In the genomic region with DNA sequence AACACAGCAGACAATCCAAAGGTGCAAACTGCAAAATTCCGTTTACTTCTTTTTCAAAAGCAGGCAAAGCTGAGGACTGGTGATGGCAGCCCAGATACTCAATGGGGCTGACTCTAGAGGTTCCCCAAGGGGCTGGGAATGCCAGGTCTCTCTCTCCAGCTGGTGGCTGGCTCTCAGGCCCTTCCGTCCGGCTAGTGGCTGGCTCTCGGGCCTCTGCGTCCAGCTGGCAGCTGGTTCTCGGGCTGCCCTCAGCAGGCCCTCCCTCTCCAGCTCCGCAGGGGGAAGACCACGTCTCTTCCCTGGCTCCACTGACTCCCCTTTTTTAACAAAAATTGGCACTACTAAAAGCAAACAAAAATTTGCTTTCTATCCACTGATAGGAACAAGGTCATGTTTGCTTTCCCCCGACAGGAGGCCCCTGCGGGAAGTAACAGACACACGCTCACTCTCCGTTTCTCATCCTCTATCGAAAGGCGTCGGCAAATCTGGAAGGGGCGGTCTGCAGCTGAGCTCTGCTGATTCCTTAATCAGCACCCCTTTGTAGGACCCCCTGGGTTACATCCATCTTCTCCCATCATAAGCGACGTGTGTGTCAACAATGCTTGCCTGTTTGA, we compare ENCODE assay signal across 20 cellular contexts.
"Had no signal": no experiment of that assay in that cellular context is flagged by ENCODE, and none has a peak within 500 bp of the region (broad histone marks: within the 10 kb centered on the region; RNA-seq: fewer than 3 reads in every experiment).

No MANE protein-coding gene starts in this region.

- H3K9me3 ChIP-seq: colonic mucosa, esophagus muscularis mucosa, gastroesophageal sphincter, heart left ventricle, ovary, right lobe of liver, suprapubic skin, transverse colon had no signal

- H3K4me2 ChIP-seq: hepatocyte had no signal

- H3K4me1 ChIP-seq: colonic mucosa, esophagus muscularis mucosa, foreskin keratinocyte, gastroesophageal sphincter, heart left ventricle, right lobe of liver, suprapubic skin, transverse colon had no signal

- H3K79me2 ChIP-seq: hepatocyte had no signal

- H3K27ac Mint-ChIP-seq: dendritic cell treated with granulocyte-macrophage colony-stimulating factor and Interleukin-4, amounts not matched to agents 40 ng/mL and 50 ng/mL, for 4 days; nephron progenitor cell had no signal

- DNase-seq: colonic mucosa; effector CD8-positive, alpha-beta T cell; foreskin keratinocyte; heart left ventricle; kidney; mammary epithelial cell; naive thymus-derived CD8-positive, alpha-beta T cell; nephron progenitor cell; nucleus accumbens; ovary; small intestine; stimulated activated naive CD4-positive, alpha-beta T cell; transverse colon had no signal

- H3K27me3 ChIP-seq: colonic mucosa, foreskin keratinocyte, ovary had no signal

- H3K36me3 ChIP-seq: colonic mucosa, esophagus muscularis mucosa, gastroesophageal sphincter, heart left ventricle, ovary, right lobe of liver, suprapubic skin, transverse colon had no signal

- H3K27ac ChIP-seq: colonic mucosa, esophagus muscularis mucosa, foreskin keratinocyte, gastroesophageal sphincter, heart left ventricle, hepatocyte, ovary, right lobe of liver, suprapubic skin, transverse colon had no signal

- H3K4me3 Mint-ChIP-seq: dendritic cell treated with granulocyte-macrophage colony-stimulating factor and Interleukin-4, amounts not matched to agents 40 ng/mL and 50 ng/mL, for 4 days; naive thymus-derived CD8-positive, alpha-beta T cell; nephron progenitor cell; stimulated activated naive CD8-positive, alpha-beta T cell treated with anti-CD3 and anti-CD28 coated beads, Interleukin-15, amount 100 ng/mL, for 72 hours had no signal

- H3K4me3 ChIP-seq: colonic mucosa, esophagus muscularis mucosa, gastroesophageal sphincter, heart left ventricle, hepatocyte, ovary, right lobe of liver, suprapubic skin, transverse colon had no signal

- H3K9me3 Mint-ChIP-seq: dendritic cell treated with granulocyte-macrophage colony-stimulating factor and Interleukin-4, amounts not matched to agents 40 ng/mL and 50 ng/mL, for 4 days; nephron progenitor cell; stimulated activated naive CD8-positive, alpha-beta T cell treated with anti-CD3 and anti-CD28 coated beads, Interleukin-15, amount 100 ng/mL, for 72 hours had no signal

- H2AFZ ChIP-seq: hepatocyte had no signal
